8 cellular contexts compared by ENCODE assay signal in the genomic region with DNA sequence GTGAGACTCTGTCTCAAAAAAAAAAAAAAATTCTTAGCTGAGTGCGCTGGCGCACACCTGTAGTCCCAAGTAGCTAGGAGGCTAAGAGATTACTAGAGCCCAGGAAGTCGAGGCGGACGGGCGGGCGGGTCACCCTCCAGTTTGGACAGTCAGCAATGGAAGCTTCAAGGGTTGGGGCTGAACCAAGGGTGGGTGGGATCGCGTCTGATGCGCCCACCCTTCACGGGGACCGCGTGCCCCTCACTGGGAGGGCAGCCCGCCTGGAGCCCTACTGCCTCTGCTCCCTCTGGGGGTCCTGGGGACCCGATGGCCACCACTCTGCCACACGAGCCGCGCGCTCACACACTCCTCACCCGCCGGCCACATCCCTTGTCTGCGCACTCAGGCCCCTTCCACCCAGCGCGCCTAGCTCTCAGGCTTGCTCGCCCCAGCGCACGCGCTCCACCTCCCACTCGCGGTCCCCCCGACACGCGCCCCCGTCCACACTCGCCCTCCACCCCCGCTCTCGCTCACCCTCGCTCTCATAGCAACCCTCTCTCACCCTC. TPM values are rescaled to one million over a fixed set of nuclear protein-coding genes. Genes with fewer than 3 reads are reported as not detected.
DNase-seq lines count a peak whose midpoint lies in the region; ATAC-seq and TF ChIP-seq lines count a peak whose summit lies in the region.

No MANE protein-coding gene starts in this region.

- H3K27me3 Mint-ChIP-seq in Calu3 (ENCODE audit: unreplicated experiment) = no peaks in the 10 kb centered on the region

- no TSS peak for BruUV-seq in Calu3 (replicated peaks; lab: Mats Ljungman, UMichigan)

- intact Hi-C loops in Calu3 (cut with micrococcal nuclease; ENCODE audit: unreplicated experiment) = no loop called here

- CTCF ChIA-PET in Calu3 (lab: Charles Lee) = no interaction called here

- peak overlapping the region; percentile 82 for H3K4me3 ChIP-seq in fibroblast of the aortic adventitia (ENCODE audit: low read depth, low read length)
- peak overlapping the region; percentile 69 for H3K4me3 ChIP-seq in retinal pigment epithelial cell (ENCODE audit: low read length)

- H3K4me1 Mint-ChIP-seq in Calu3 (ENCODE audit: low read depth, unreplicated experiment) = no peaks in the 10 kb centered on the region

- H3K9me3 Mint-ChIP-seq in Calu3 (ENCODE audit: low read depth, unreplicated experiment) = no peaks in the 10 kb centered on the region

- H3K27ac ChIP-seq in VCaP = peak overlapping the region; percentile 91

- no peak for DNase-seq in Calu3
- no peak for DNase-seq in fibroblast of the aortic adventitia (ENCODE audit: low read depth)
- DNase-seq in retinal pigment epithelial cell (ENCODE audit: low read depth) = no peak
- DNase-seq in medulla oblongata (ENCODE audit: extremely low spot score) = no peak

- TF ChIP-seq CTCF in Calu3 (IDR thresholded peaks at IDR 0.05; ENCODE audit: unreplicated experiment) = no peak
- TF ChIP-seq CTCF in VCaP (conservative IDR thresholded peaks at IDR 0.05) = no peak
- no peak for TF ChIP-seq CTCF in fibroblast of the aortic adventitia (IDR thresholded peaks at IDR 0.05; ENCODE audit: insufficient read depth, low read length)
- no peak for TF ChIP-seq CTCF in retinal pigment epithelial cell (conservative IDR thresholded peaks at IDR 0.05; ENCODE audit: low read depth, low read length)

- H3K27ac Mint-ChIP-seq in Calu3 (ENCODE audit: unreplicated experiment) = peak overlapping the region; percentile 54

- H3K4me3 Mint-ChIP-seq in Calu3 (ENCODE audit: low read depth, unreplicated experiment) = peak overlapping the region; percentile 71

- ATAC-seq in HG02884 (IDR thresholded peaks at IDR 0.05; ENCODE audit: unreplicated experiment) = peak; percentile 3
- ATAC-seq in GM18873 (IDR thresholded peaks at IDR 0.05; ENCODE audit: low FRiP score, unreplicated experiment) = no peak
- no peak for ATAC-seq in HG03139 (IDR thresholded peaks at IDR 0.05; ENCODE audit: unreplicated experiment)

- peaks cover 18% of the 10 kb centered on the region for H3K36me3 Mint-ChIP-seq in Calu3 (ENCODE audit: insufficient read depth, unreplicated experiment)

RNA-seq across cellular contexts. Expression of gene CHID1, which starts 0.5 kb away (rescaled TPM):
- total RNA-seq in Calu3 (2022) = 134 and 150 TPM in 2 replicates
- 35.1 and 47.2 TPM in 2 replicates for total RNA-seq in fibroblast of the aortic adventitia (ENCODE audit: low replicate concordance)

RNA-seq across cellular contexts. Expression of gene AP2A2, which starts 15.6 kb away (rescaled TPM):
- total RNA-seq in Calu3 (2022) (82.9 and 92.9 TPM in 2 replicates), fibroblast of the aortic adventitia (ENCODE audit: low replicate concordance) (65.4 and 72.9 TPM in 2 replicates)
